ENCODE assay signal across 19 cellular contexts in genomic region chr7:33616752-33617151, GRCh38.
A peak's percentile ranks its signal among the peaks of the same experiment; 100 is the strongest.
DNase-seq lines count a peak whose midpoint lies in the region; TF ChIP-seq lines count a peak whose summit lies in the region.
"Had no signal": no experiment of that assay in that cellular context is flagged by ENCODE, and none has a peak within 500 bp of the region (broad histone marks: within the 10 kb centered on the region; RNA-seq: fewer than 3 reads in every experiment).

No MANE protein-coding gene starts in this region.

- no peak overlapping the region for H2BK15ac ChIP-seq in mesenchymal stem cell (ENCODE audit: low read depth, poor library complexity, severe bottlenecking)

- no peak overlapping the region for H4K8ac ChIP-seq in mesenchymal stem cell (ENCODE audit: low read length)

- no peak overlapping the region for H2BK120ac ChIP-seq in mesenchymal stem cell (ENCODE audit: low read depth, low read length)

- no peaks in the 10 kb centered on the region for H3K9me2 ChIP-seq in MM.1S (replicated peaks; ENCODE audit: insufficient read depth, low read length)

- no peak overlapping the region for H4K91ac ChIP-seq in mesenchymal stem cell (ENCODE audit: low read length)

- H3K14ac ChIP-seq in mesenchymal stem cell (ENCODE audit: low read length in 2 of 2), result no peak overlapping the region

- no peak overlapping the region for H3K23ac ChIP-seq in mesenchymal stem cell (ENCODE audit: low read length in 2 of 2)

- no CpG with 5 or more reads among the region's 2 CpGs for WGBS in mesenchymal stem cell

- H3K4me3 ChIP-seq in mesenchymal stem cell (ENCODE audit: insufficient read depth in 1 of 2, low read depth in 1 of 2, low read length in 2 of 2), result no peak overlapping the region
- no peak overlapping the region for H3K4me3 ChIP-seq in MM.1S (ENCODE audit: low read length)
- H3K4me3 ChIP-seq: A549; BLaER1 treated with 17β-estradiol and CSF1 and Interleukin-3, amounts not matched to agents 10 nM and 100 nM; GM12878 had no signal

- no peak overlapping the region for H3K4me2 ChIP-seq in mesenchymal stem cell (ENCODE audit: low read length, poor library complexity, severe bottlenecking)
- no peak overlapping the region for H3K4me2 ChIP-seq in MM.1S (ENCODE audit: low read depth, low read length)
- H3K4me2 ChIP-seq: A549; BLaER1 treated with 17β-estradiol and CSF1 and Interleukin-3, amounts not matched to agents 10 nM and 100 nM had no signal

- H3K9me3 ChIP-seq in mesenchymal stem cell (ENCODE audit: control insufficient read depth, low read length), result peaks cover 10% of the 10 kb centered on the region
- no peaks in the 10 kb centered on the region for H3K9me3 ChIP-seq in MM.1S (replicated peaks; ENCODE audit: insufficient read depth, low read length)
- H3K9me3 ChIP-seq: Caco-2 had no signal

- no peak overlapping the region for H2AFZ ChIP-seq in mesenchymal stem cell (ENCODE audit: low read depth, low read length)
- H2AFZ ChIP-seq in MM.1S (ENCODE audit: low read length), result no peak overlapping the region

- H3K27ac ChIP-seq in mesenchymal stem cell (ENCODE audit: low read length, poor library complexity, severe bottlenecking) (no peak overlapping the region), MM.1S (ENCODE audit: low read length) (no peak overlapping the region)
- H3K27ac ChIP-seq: 22Rv1; A549; BLaER1 treated with 17β-estradiol and CSF1 and Interleukin-3, amounts not matched to agents 10 nM and 100 nM; C4-2B had no signal

- H3K4ac ChIP-seq in mesenchymal stem cell (ENCODE audit: low read depth in 1 of 2, low read length in 2 of 2), result no peak overlapping the region

- no peaks in the 10 kb centered on the region for H4K20me1 ChIP-seq in MM.1S (ENCODE audit: insufficient read depth, low read length)
- H4K20me1 ChIP-seq: BLaER1 treated with 17β-estradiol and CSF1 and Interleukin-3, amounts not matched to agents 10 nM and 100 nM had no signal

- H3K79me2 ChIP-seq in MM.1S (ENCODE audit: low read length), result no peaks in the 10 kb centered on the region

- no peak for TF ChIP-seq CTCF in MM.1S (IDR thresholded peaks at IDR 0.05; ENCODE audit: low read length)

- H2AK5ac ChIP-seq in mesenchymal stem cell (ENCODE audit: low read length, severe bottlenecking), result no peak overlapping the region

- DNase-seq in NCI-H2029 (lab: John Stamatoyannopoulos, UW), result peak; percentile 8
- DNase-seq in NCI-H2029 treated with DMSO at 0.1 percent for 48 hours (lab: John Stamatoyannopoulos, UW), result no peak
- DNase-seq in fibroblast of peridontal ligament (ENCODE audit: extremely low read depth), result peak; percentile 2
- DNase-seq in mesenchymal stem cell, result peak; percentile 79
- no peak for DNase-seq in kidney tubule cell (ENCODE audit: low spot score)
- DNase-seq in MM.1S, result no peak
- DNase-seq: AML-193; Caco-2; Calu3; CD4-positive, alpha-beta T cell; CD8-positive, alpha-beta T cell; DND-41; EL; GDM1 had no signal

- no peaks in the 10 kb centered on the region for H3F3A ChIP-seq in MM.1S (ENCODE audit: insufficient read depth, low read length)

- H2BK5ac ChIP-seq in mesenchymal stem cell (ENCODE audit: low read depth, low read length, poor library complexity, severe bottlenecking), result no peak overlapping the region

- H3K9ac ChIP-seq in mesenchymal stem cell (ENCODE audit: low read length) (no peak overlapping the region), MM.1S (ENCODE audit: low read length) (no peak overlapping the region)
- H3K9ac ChIP-seq: BLaER1 treated with 17β-estradiol and CSF1 and Interleukin-3, amounts not matched to agents 10 nM and 100 nM had no signal

- H3K18ac ChIP-seq in mesenchymal stem cell (ENCODE audit: low read depth in 1 of 2, low read length in 2 of 2), result no peak overlapping the region

- no peak overlapping the region for H2BK12ac ChIP-seq in mesenchymal stem cell (ENCODE audit: low read length in 2 of 2)

- H3K4me1 ChIP-seq in mesenchymal stem cell (ENCODE audit: control insufficient read depth, insufficient read depth, low read depth, low read length) (no peaks in the 10 kb centered on the region), MM.1S (ENCODE audit: low read length) (no peaks in the 10 kb centered on the region)
- H3K4me1 ChIP-seq: A549; BLaER1 treated with 17β-estradiol and CSF1 and Interleukin-3, amounts not matched to agents 10 nM and 100 nM; Caco-2 had no signal

- H3K36me3 ChIP-seq in mesenchymal stem cell (ENCODE audit: control insufficient read depth in 1 of 2, insufficient read depth in 2 of 2, low read depth in 1 of 2, low read length in 2 of 2), result no peaks in the 10 kb centered on the region
- H3K36me3 ChIP-seq in MM.1S (replicated peaks; ENCODE audit: insufficient read depth, low read length), result no peaks in the 10 kb centered on the region
- H3K36me3 ChIP-seq: BLaER1 treated with 17β-estradiol and CSF1 and Interleukin-3, amounts not matched to agents 10 nM and 100 nM had no signal

- no peaks in the 10 kb centered on the region for H3K79me1 ChIP-seq in mesenchymal stem cell (replicated peaks; ENCODE audit: low read length, poor library complexity, severe bottlenecking)

- H3K27me3 ChIP-seq in mesenchymal stem cell (ENCODE audit: control insufficient read depth in 1 of 2, insufficient read depth in 1 of 2, low read length in 2 of 2) (no peaks in the 10 kb centered on the region), MM.1S (replicated peaks; ENCODE audit: insufficient read depth, low read length) (no peaks in the 10 kb centered on the region)
- H3K27me3 ChIP-seq: BLaER1 treated with 17β-estradiol and CSF1 and Interleukin-3, amounts not matched to agents 10 nM and 100 nM had no signal

Comparison
In these comparisons a context has a peak if more than half of its experiments do, and no peak if none do; other contexts are left out.
1. DNase-seq: peak in NCI-H2029 (single experiment), fibroblast of peridontal ligament (single experiment) and mesenchymal stem cell (single experiment); none in NCI-H2029 treated with DMSO at 0.1 percent for 48 hours (single experiment), kidney tubule cell (single experiment) and MM.1S (single experiment).